Comparison of ENCODE assay signal across 17 cellular contexts in genomic region chr4:108988514-108989195, GRCh38.
DNase-seq lines count a peak whose midpoint lies in the region; ATAC-seq, FAIRE-seq and TF ChIP-seq lines count a peak whose summit lies in the region.
"Had no signal": no experiment of that assay in that cellular context is flagged by ENCODE, and none has a peak within 500 bp of the region (broad histone marks: within the 10 kb centered on the region; RNA-seq: fewer than 3 reads in every experiment).

No MANE protein-coding gene starts in this region.

- no peaks in the 10 kb centered on the region for H3K9me3 ChIP-seq in adipocyte (ENCODE audit: control insufficient read depth, low read length)
- H3K9me3 ChIP-seq: MG63, prostate gland, SJSA1 had no signal

- H3K27me3 ChIP-seq in adipocyte (replicated peaks; ENCODE audit: control insufficient read depth, insufficient read depth, low read length): no peaks in the 10 kb centered on the region
- H3K27me3 ChIP-seq: cardiac muscle cell, MG63, SJSA1 had no signal

- intact Hi-C loops in Right ventricle myocardium inferior (cut with DNase I): no loop called here

- ATAC-seq in GM19395 (IDR thresholded peaks at IDR 0.05; ENCODE audit: unreplicated experiment) (peak; percentile 88), HG02973 (IDR thresholded peaks at IDR 0.05; ENCODE audit: unreplicated experiment) (peak; percentile 77), HG03439 (IDR thresholded peaks at IDR 0.05; ENCODE audit: unreplicated experiment) (no peak), Right ventricle myocardium inferior (no peak)
- ATAC-seq: left colon had no signal

- H3K36me3 ChIP-seq in adipocyte (ENCODE audit: control insufficient read depth, insufficient read depth, low read length, severe bottlenecking): no peaks in the 10 kb centered on the region
- H3K36me3 ChIP-seq: cardiac muscle cell, MG63, prostate gland, SJSA1 had no signal

- H3K4me3 ChIP-seq in adipocyte (ENCODE audit: low read length): no peak overlapping the region
- H3K4me3 ChIP-seq: cardiac muscle cell, MG63, prostate gland, SJSA1 had no signal

- H3K4me1 ChIP-seq in adipocyte (ENCODE audit: control insufficient read depth, insufficient read depth, low read length): peaks cover 17% of the 10 kb centered on the region
- H3K4me1 ChIP-seq: prostate gland had no signal

- no peak overlapping the region for H3K9ac ChIP-seq in adipocyte (ENCODE audit: low read length)

- peak; percentile 5 for DNase-seq in AG08395 (ENCODE audit: low spot score)
- DNase-seq in adipocyte (ENCODE audit: low read depth): peak; percentile 4
- no peak for DNase-seq in activated CD8-positive, alpha-beta memory T cell treated with anti-CD3 and anti-CD28 coated beads for 24 hours
- DNase-seq in Right ventricle myocardium inferior (ENCODE audit: missing footprints): no peak
- no peak for DNase-seq in GM12892 (ENCODE audit: insufficient read length)
- DNase-seq: ACHN; activated naive CD4-positive, alpha-beta T cell treated with Interleukin-2 at 50 U/mL for 16 hours; left colon; MG63 had no signal

- TF ChIP-seq POLR2A in GM12892 (IDR thresholded peaks at IDR 0.05; ENCODE audit: low read depth, low read length): no peak

- no peak for FAIRE-seq in GM12892 (lab: Jason Lieb, UNC)
- FAIRE-seq: D721Med, endometrium had no signal

Comparison
In these comparisons a context has a peak if more than half of its experiments do, and no peak if none do; other contexts are left out.
1. DNase-seq: peak in AG08395 (single experiment) and adipocyte (single experiment); none in activated CD8-positive, alpha-beta memory T cell treated with anti-CD3 and anti-CD28 coated beads for 24 hours (single experiment), Right ventricle myocardium inferior (single experiment) and GM12892 (single experiment).
2. ATAC-seq: peak in GM19395 (single experiment) and HG02973 (single experiment); none in HG03439 (single experiment) and Right ventricle myocardium inferior (single experiment).